In the genomic region with DNA sequence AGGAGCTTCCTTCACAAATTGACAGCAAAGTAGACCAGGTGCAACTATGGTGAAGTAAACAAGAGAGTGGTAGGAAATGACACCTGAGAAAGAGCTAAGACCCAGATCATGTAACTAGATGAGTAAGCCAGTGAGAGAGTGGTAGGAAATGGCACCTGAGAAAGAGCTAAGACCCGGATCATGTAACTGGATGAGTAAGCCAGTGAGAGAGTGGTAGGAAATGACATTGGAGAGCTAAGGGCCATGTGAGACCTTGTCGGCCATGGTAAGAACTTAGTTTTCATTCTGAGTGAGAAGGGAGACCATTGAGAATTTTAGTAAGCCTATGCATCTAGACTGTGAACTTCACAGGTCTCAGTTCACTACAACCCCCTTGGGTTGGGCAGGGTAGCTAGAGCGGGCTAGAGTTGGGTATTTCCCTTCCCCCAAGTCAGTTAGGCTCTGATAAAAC, we compare ENCODE assay signal across 9 cellular contexts. TPM values are rescaled to one million over a fixed set of nuclear protein-coding genes. Genes with fewer than 3 reads are reported as not detected.
A peak's percentile ranks its signal among the peaks of the same experiment; 100 is the strongest.
DNase-seq lines count a peak whose midpoint lies in the region; ATAC-seq, FAIRE-seq and TF ChIP-seq lines count a peak whose summit lies in the region.
"Had no signal": no experiment of that assay in that cellular context is flagged by ENCODE, and none has a peak within 500 bp of the region (broad histone marks: within the 10 kb centered on the region; RNA-seq: fewer than 3 reads in every experiment).

No MANE protein-coding gene starts in this region.

- peak overlapping the region; percentile 75 for H3K27ac ChIP-seq in K562 (ENCODE audit: extremely low read depth, low read depth, low read length)

- H3K9me3 ChIP-seq in K562 (replicated peaks; ENCODE audit: control insufficient read depth, insufficient read depth, low read depth, low read length), result no peaks in the 10 kb centered on the region

- H3K9me1 ChIP-seq in K562 (ENCODE audit: control insufficient read depth, insufficient read depth, low read length), result no peaks in the 10 kb centered on the region

- peak; percentile 98 for ATAC-seq in HG02943 (IDR thresholded peaks at IDR 0.05; ENCODE audit: low read depth, unreplicated experiment)
- ATAC-seq in K562, result peak; percentile 72
- peak; percentile 97 for ATAC-seq in stimulated activated naive CD8-positive, alpha-beta T cell treated with anti-CD3 and anti-CD28 coated beads, Interleukin-15, amount 100 ng/mL, for 72 hours

- no peak for TF ChIP-seq CTCF in K562 (IDR thresholded peaks at IDR 0.05 in 2 of 3, conservative IDR thresholded peaks at IDR 0.05 in 1 of 3; ENCODE audit: insufficient read depth in 2 of 3, low read depth in 1 of 3, low read length in 3 of 3)
- TF ChIP-seq CTCF in type B pancreatic cell (conservative IDR thresholded peaks at IDR 0.05), result no peak

- H3K79me2 ChIP-seq in K562 (ENCODE audit: control insufficient read depth, insufficient read depth, low read length), result no peaks in the 10 kb centered on the region

- peak overlapping the region; percentile 74 to 93 for H3K4me3 Mint-ChIP-seq in stimulated activated naive CD8-positive, alpha-beta T cell treated with anti-CD3 and anti-CD28 coated beads, Interleukin-15, amount 100 ng/mL, for 72 hours
- H3K4me3 Mint-ChIP-seq in type B pancreatic cell, result no peak overlapping the region
- H3K4me3 Mint-ChIP-seq: nephron had no signal

- H3K27ac Mint-ChIP-seq in stimulated activated naive CD8-positive, alpha-beta T cell treated with anti-CD3 and anti-CD28 coated beads, Interleukin-15, amount 100 ng/mL, for 72 hours, result peak overlapping the region; percentile 94 to 95
- no peak overlapping the region for H3K27ac Mint-ChIP-seq in type B pancreatic cell
- H3K27ac Mint-ChIP-seq: nephron had no signal

- intact Hi-C loops in K562 (cut with micrococcal nuclease) (loop anchor here (10.0 kb wide), 1 partner anchor 194 kb away; a partner anchor contains a TSS), posterior cingulate gyrus (cut with DNase I) (no loop called here)

- no peaks in the 10 kb centered on the region for H3K27me3 ChIP-seq in K562 (ENCODE audit: control insufficient read depth in 2 of 2, insufficient read depth in 2 of 2, low read length in 2 of 2)

- H4K20me1 ChIP-seq in K562 (replicated peaks; ENCODE audit: control insufficient read depth, insufficient read depth, low read length), result no peaks in the 10 kb centered on the region

- TF ChIP-seq EP300 in K562 (IDR thresholded peaks at IDR 0.05; ENCODE audit: low read length), result no peak

- no peak for TF ChIP-seq POLR2A in K562 (conservative IDR thresholded peaks at IDR 0.05)

- H3K36me3 Mint-ChIP-seq in type B pancreatic cell, result no peaks in the 10 kb centered on the region

- H3K4me1 ChIP-seq in K562 (replicated peaks in 1 of 2; ENCODE audit: control insufficient read depth in 2 of 2, insufficient read depth in 2 of 2, low read length in 2 of 2), result peaks cover 3 to 24% of the 10 kb centered on the region in 2 experiments; a peak in 3 of 5 replicates

- peak overlapping the region; percentile 50 for H3K4me2 ChIP-seq in K562 (ENCODE audit: insufficient read depth, low read length)

- H3K9me3 Mint-ChIP-seq in stimulated activated naive CD8-positive, alpha-beta T cell treated with anti-CD3 and anti-CD28 coated beads, Interleukin-15, amount 100 ng/mL, for 72 hours, result no peaks in the 10 kb centered on the region
- H3K9me3 Mint-ChIP-seq in type B pancreatic cell, result no peaks in the 10 kb centered on the region
- H3K9me3 Mint-ChIP-seq: nephron had no signal

- WGBS in K562 (ENCODE audit: insufficient coverage, low coverage, missing lambda C conversion rate), result 11% methylated on average over 3 of the region's 3 CpGs

- POLR2A ChIA-PET in K562 (lab: Yijun Ruan, JAX), result interaction anchor here (1.3 kb wide), 1 partner anchor 12 kb away, joined by 6 read pairs; no protein-coding TSS in a partner anchor

- H3K9ac ChIP-seq in K562 (ENCODE audit: insufficient read depth in 1 of 2, low read depth in 2 of 2, low read length in 2 of 2), result peak overlapping the region; percentile 14 to 56; a peak in 2 of 4 replicates

- BruUV-seq in K562 (replicated peaks; lab: Mats Ljungman, UMichigan), result no TSS peak

- no peak overlapping the region for H3K4me3 ChIP-seq in K562

- peaks cover 43% of the 10 kb centered on the region for H3K4me1 Mint-ChIP-seq in stimulated activated naive CD8-positive, alpha-beta T cell treated with anti-CD3 and anti-CD28 coated beads, Interleukin-15, amount 100 ng/mL, for 72 hours
- no peaks in the 10 kb centered on the region for H3K4me1 Mint-ChIP-seq in type B pancreatic cell (ENCODE audit: unreplicated experiment)
- H3K4me1 Mint-ChIP-seq: nephron had no signal

- no peaks in the 10 kb centered on the region for H3K36me3 ChIP-seq in K562 (ENCODE audit: control insufficient read depth, insufficient read depth, low read length)

- no peaks in the 10 kb centered on the region for H3K27me3 Mint-ChIP-seq in stimulated activated naive CD8-positive, alpha-beta T cell treated with anti-CD3 and anti-CD28 coated beads, Interleukin-15, amount 100 ng/mL, for 72 hours
- H3K27me3 Mint-ChIP-seq in type B pancreatic cell, result peaks cover 25% of the 10 kb centered on the region

- DNase-seq in GM19238 (ENCODE audit: insufficient read length, low spot score) (peak; percentile 43), RPMI7951 (ENCODE audit: low read depth) (peak; percentile 14), K562 (ENCODE audit: extremely low read depth in 1 of 4, low spot score in 3 of 4) (peak in 1 of 4 experiments; percentile 47), posterior cingulate gyrus (no peak), AG08395 (ENCODE audit: low spot score) (no peak), type B pancreatic cell (ENCODE audit: extremely low spot score, unreplicated experiment) (no peak)
- DNase-seq in stimulated activated naive CD8-positive, alpha-beta T cell treated with anti-CD3 and anti-CD28 coated beads, Interleukin-15, amount 100 ng/mL, for 72 hours, result peak; percentile 66 to 84

- CTCF ChIA-PET in K562 (lab: Yijun Ruan, JAX; ENCODE audit: low intra/inter-chr PET ratio), result no interaction called here

- peak overlapping the region; percentile 99 for H2AFZ ChIP-seq in K562 (ENCODE audit: low read depth, low read length)

- TF ChIP-seq RAD21 in K562 (CRISPR knock-in tag; conservative IDR thresholded peaks at IDR 0.05 in 1 of 2, IDR thresholded peaks at IDR 0.05 in 1 of 2), result no peak

- FAIRE-seq in K562 (lab: Jason Lieb, UNC), result peak; percentile 74

- in situ Hi-C loops in K562 (cut with MboI), result loop anchor here (5.0 kb wide), 1 partner anchor 44 kb away; a partner anchor contains a TSS

RNA-seq across cellular contexts. Expression of a gene that starts 5.4 kb away (rescaled TPM):
- 13.6 and 21.7 TPM in 2 replicates for total RNA-seq in RPMI7951 (2014; rRNA removed; shearing (Covaris generic))
- 29.4 and 103 TPM in 2 replicates for total RNA-seq in K562 (2011; cell fraction: chromatin; rRNA removed; ENCODE audit: low replicate concordance)
- 12.0 and 19.1 TPM in 2 replicates for total RNA-seq in K562 (2011; cell fraction: nucleolus; rRNA removed)
- 41.1 and 61.4 TPM in 2 replicates for total RNA-seq in K562 (2011; cell fraction: nucleoplasm; rRNA removed)
- total RNA-seq in K562 (2014; rRNA removed) (7.0 and 8.7 TPM in 2 replicates), K562 (2014; rRNA removed; fragmentation: Illumina TruSeq; extraction: Trizol) (21.9 and 22.4 TPM in 2 replicates), K562 (2015; rRNA removed; fragmentation: Illumina TruSeq; extraction: Trizol) (18.8 and 21.7 TPM in 2 replicates), K562 (2021) (10.7 and 13.6 TPM in 2 replicates), type B pancreatic cell (ENCODE audit: low replicate concordance) (20.1 and 33.6 TPM in 2 replicates)
- polyA plus RNA-seq in K562 (2011; rRNA removed) (19.2 and 20.0 TPM in 2 replicates), K562 (2014; fragmentation: Illumina TruSeq; extraction: Trizol) (10.8 and 13.9 TPM in 2 replicates), K562 (2014; fragmentation: Nextera tagmentation; extraction: Ambion mirVana) (1 to 10 TPM; 4.1 to 8.3 TPM), K562 (2014; rRNA removed) (9.5 and 10.5 TPM in 2 replicates)
- 1.4 and 4.2 TPM in 2 replicates for polyA plus RNA-seq in K562 (2011; cell fraction: cytosol; rRNA removed)
- polyA plus RNA-seq in K562 (2011; cell fraction: nucleus; rRNA removed), result 25.2 and 41.2 TPM in 2 replicates
- polyA plus RNA-seq in K562 (2012), result 7.6 and 12.3 TPM in 2 replicates
- polyA minus RNA-seq in K562 (2011; rRNA and poly(A)+ RNA removed), result 40.7 and 57.5 TPM in 2 replicates
- 7.2 and 7.6 TPM in 2 replicates for polyA minus RNA-seq in K562 (2011; cell fraction: cytosol; rRNA and poly(A)+ RNA removed)
- 33.8 and 67.3 TPM in 2 replicates for polyA minus RNA-seq in K562 (2011; cell fraction: nucleus; rRNA and poly(A)+ RNA removed)

RNA-seq across cellular contexts. Expression of a gene that starts 43.2 kb away (rescaled TPM):
- 48.3 and 58.2 TPM in 2 replicates for total RNA-seq in RPMI7951 (2014; rRNA removed; shearing (Covaris generic))
- total RNA-seq in K562 (2011; cell fraction: chromatin; rRNA removed; ENCODE audit: low replicate concordance), result 10.8 and 31.0 TPM in 2 replicates
- 10.3 and 11.6 TPM in 2 replicates for total RNA-seq in K562 (2011; cell fraction: nucleolus; rRNA removed)
- total RNA-seq in K562 (2011; cell fraction: nucleoplasm; rRNA removed), result 15.8 and 17.3 TPM in 2 replicates
- total RNA-seq in K562 (2014; rRNA removed), result 39.7 and 50.4 TPM in 2 replicates
- total RNA-seq in K562 (2014; rRNA removed; fragmentation: Illumina TruSeq; extraction: Trizol), result 73.5 and 82.5 TPM in 2 replicates
- 58.5 and 62.5 TPM in 2 replicates for total RNA-seq in K562 (2015; rRNA removed; fragmentation: Illumina TruSeq; extraction: Trizol)
- 48.6 and 57.9 TPM in 2 replicates for total RNA-seq in K562 (2021)
- 42.9 and 65.2 TPM in 2 replicates for polyA plus RNA-seq in K562 (2011; rRNA removed)
- polyA plus RNA-seq in K562 (2011; cell fraction: cytosol; rRNA removed), result 26.4 and 33.0 TPM in 2 replicates
- 9.2 and 15.7 TPM in 2 replicates for polyA plus RNA-seq in K562 (2011; cell fraction: nucleus; rRNA removed)
- 23.1 and 41.6 TPM in 2 replicates for polyA plus RNA-seq in K562 (2012)
- polyA plus RNA-seq in K562 (2014; fragmentation: Illumina TruSeq; extraction: Trizol), result 53.5 and 63.9 TPM in 2 replicates
- 100 to 1,000 TPM; 101 to 106 TPM for polyA plus RNA-seq in K562 (2014; fragmentation: Nextera tagmentation; extraction: Ambion mirVana)
- polyA plus RNA-seq in K562 (2014; rRNA removed), result 59.4 and 61.2 TPM in 2 replicates
- 39.7 and 41.9 TPM in 2 replicates for polyA minus RNA-seq in K562 (2011; rRNA and poly(A)+ RNA removed)
- 15.9 and 24.2 TPM in 2 replicates for polyA minus RNA-seq in K562 (2011; cell fraction: cytosol; rRNA and poly(A)+ RNA removed)
- polyA minus RNA-seq in K562 (2011; cell fraction: nucleus; rRNA and poly(A)+ RNA removed), result 8.8 and 18.4 TPM in 2 replicates
- 28.5 and 31.9 TPM in 2 replicates for total RNA-seq in type B pancreatic cell (ENCODE audit: low replicate concordance)

RNA-seq across cellular contexts. Expression of a gene that starts 55.5 kb away (rescaled TPM):
- 87.7 and 111 TPM in 2 replicates for total RNA-seq in RPMI7951 (2014; rRNA removed; shearing (Covaris generic))
- total RNA-seq in K562 (2011; cell fraction: chromatin; rRNA removed; ENCODE audit: low replicate concordance), result 25.3 and 87.5 TPM in 2 replicates
- 12.5 and 16.1 TPM in 2 replicates for total RNA-seq in K562 (2011; cell fraction: nucleolus; rRNA removed)
- 43.8 and 82.4 TPM in 2 replicates for total RNA-seq in K562 (2011; cell fraction: nucleoplasm; rRNA removed)
- total RNA-seq in K562 (2014; rRNA removed) (54.3 and 65.8 TPM in 2 replicates), K562 (2014; rRNA removed; fragmentation: Illumina TruSeq; extraction: Trizol) (150 and 171 TPM in 2 replicates), K562 (2015; rRNA removed; fragmentation: Illumina TruSeq; extraction: Trizol) (101 and 115 TPM in 2 replicates), K562 (2021) (145 and 157 TPM in 2 replicates), type B pancreatic cell (ENCODE audit: low replicate concordance) (154 and 163 TPM in 2 replicates)
- polyA plus RNA-seq in K562 (2011; rRNA removed) (84.4 and 97.5 TPM in 2 replicates), K562 (2014; fragmentation: Illumina TruSeq; extraction: Trizol) (124 and 158 TPM in 2 replicates), K562 (2014; fragmentation: Nextera tagmentation; extraction: Ambion mirVana) (100 to 1,000 TPM; 151 to 170 TPM), K562 (2014; rRNA removed) (85.3 and 95.5 TPM in 2 replicates)
- polyA plus RNA-seq in K562 (2011; cell fraction: cytosol; rRNA removed), result 10.5 and 31.2 TPM in 2 replicates
- polyA plus RNA-seq in K562 (2011; cell fraction: nucleus; rRNA removed), result 22.5 and 31.3 TPM in 2 replicates
- 100 and 136 TPM in 2 replicates for polyA plus RNA-seq in K562 (2012)
- 54.2 and 67.8 TPM in 2 replicates for polyA minus RNA-seq in K562 (2011; rRNA and poly(A)+ RNA removed)
- 24.1 and 24.5 TPM in 2 replicates for polyA minus RNA-seq in K562 (2011; cell fraction: cytosol; rRNA and poly(A)+ RNA removed)
- 10.5 and 26.3 TPM in 2 replicates for polyA minus RNA-seq in K562 (2011; cell fraction: nucleus; rRNA and poly(A)+ RNA removed)

Comparison
In these comparisons a context has a peak if more than half of its experiments do, and no peak if none do; other contexts are left out.
1. DNase-seq: peak in GM19238 (single experiment), RPMI7951 (single experiment) and stimulated activated naive CD8-positive, alpha-beta T cell treated with anti-CD3 and anti-CD28 coated beads, Interleukin-15, amount 100 ng/mL, for 72 hours (2 of 2); none in posterior cingulate gyrus (0 of 10), AG08395 (single experiment) and type B pancreatic cell (single experiment).
2. Peak in every context shown above with its lines, with median percentiles within 50 percentile points of each other: ATAC-seq.